In the genomic region with DNA sequence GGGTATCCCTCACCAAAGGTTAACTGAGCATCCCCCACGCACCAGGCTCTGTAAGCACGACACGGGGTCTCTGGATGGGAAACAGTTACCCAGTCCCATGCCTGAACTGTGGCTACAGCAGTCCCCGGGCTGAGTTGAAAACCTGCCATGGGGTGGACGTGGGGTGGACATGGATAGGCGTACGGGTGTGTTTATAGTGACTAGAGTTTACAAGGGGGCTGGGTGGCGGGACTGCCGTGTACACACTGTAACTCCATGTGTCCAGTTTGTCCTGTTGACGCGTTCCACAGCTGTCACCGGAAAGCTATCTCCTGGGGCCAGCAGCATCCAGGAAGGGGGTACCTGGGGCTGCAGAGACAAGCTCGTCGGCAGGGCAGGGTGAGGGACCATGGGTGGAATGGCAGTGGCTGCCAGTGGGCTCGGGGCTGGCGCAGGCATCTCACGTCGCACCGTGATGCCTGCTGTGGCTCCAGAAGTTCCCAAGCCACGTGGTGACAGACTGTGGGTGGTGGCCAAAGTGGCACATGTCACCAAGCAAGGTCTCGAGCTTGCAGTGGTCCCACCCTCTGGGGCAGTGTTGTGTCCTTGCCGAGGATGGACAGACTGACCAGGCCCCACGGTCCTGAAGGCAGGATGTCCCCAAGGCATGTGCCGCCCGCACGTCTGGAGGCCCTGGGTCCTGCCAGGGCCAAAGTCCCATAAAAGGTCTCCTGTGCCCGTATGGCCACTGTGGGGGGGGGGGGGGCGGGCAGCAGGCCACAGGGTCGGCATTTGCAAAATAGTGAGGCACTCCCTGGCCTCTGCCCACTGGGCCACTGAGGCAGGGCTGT, we compare ENCODE assay signal across 20 cellular contexts.
"Had no signal": no experiment of that assay in that cellular context is flagged by ENCODE, and none has a peak within 500 bp of the region (broad histone marks: within the 10 kb centered on the region; RNA-seq: fewer than 3 reads in every experiment).

No MANE protein-coding gene starts in this region.

- H3K4me1 ChIP-seq: esophagus muscularis mucosa, gastrocnemius medialis, left ventricle myocardium inferior, psoas muscle, sigmoid colon, stomach, transverse colon had no signal

- DNase-seq: central memory CD4-positive, alpha-beta T cell; effector memory CD8-positive, alpha-beta T cell; gastrocnemius medialis; islet precursor cell; left ventricle myocardium inferior; mesendoderm; naive thymus-derived CD4-positive, alpha-beta T cell; occipital lobe; psoas muscle; retina; sigmoid colon; stimulated activated CD4-positive, alpha-beta T cell treated with anti-CD3 and anti-CD28 coated beads, Interleukin-12 subunit alpha, Interleukin-12 subunit beta, amount 100 ng/mL, for 4 hours; stimulated activated naive CD4-positive, alpha-beta T cell; stomach; substantia nigra; transverse colon had no signal

- H3K9me3 ChIP-seq: esophagus muscularis mucosa, thoracic aorta, transverse colon had no signal

- H3K27ac ChIP-seq: epithelial cell of prostate, esophagus muscularis mucosa, gastrocnemius medialis, left ventricle myocardium inferior, psoas muscle, sigmoid colon, skin epidermis, stomach, thoracic aorta, transverse colon had no signal

- H3K36me3 ChIP-seq: esophagus muscularis mucosa, gastrocnemius medialis, left ventricle myocardium inferior, sigmoid colon, stomach, thoracic aorta, transverse colon had no signal

- H3K4me3 ChIP-seq: esophagus muscularis mucosa, gastrocnemius medialis, left ventricle myocardium inferior, psoas muscle, sigmoid colon, skin epidermis, stomach, thoracic aorta, transverse colon had no signal

- H3K27me3 ChIP-seq: sigmoid colon, transverse colon had no signal

- ATAC-seq: effector memory CD8-positive, alpha-beta T cell; gastrocnemius medialis; naive thymus-derived CD4-positive, alpha-beta T cell; psoas muscle had no signal
